ENCODE assay signal across 8 cellular contexts in genomic region chr3:71725279-71725991, GRCh38. TPM values are rescaled to one million over a fixed set of nuclear protein-coding genes. Genes with fewer than 3 reads are reported as not detected.
DNase-seq lines count a peak whose midpoint lies in the region; ATAC-seq, FAIRE-seq and TF ChIP-seq lines count a peak whose summit lies in the region.

Gene EIF4E3, minus strand, starts transcription at chr3:71725402. Its CDS starts 35 bp downstream, at chr3:71725367.

- peak within 1 kb of the TSS; percentile 94 for H3K4ac ChIP-seq in H1 (replicated peaks; ENCODE audit: insufficient read length, low read depth, low read length)

- H3K27me3 Mint-ChIP-seq in activated CD4-positive, alpha-beta T cell treated with anti-CD3 and anti-CD28 coated beads, Interleukin-2, amount 10 ng/mL, durations not matched to agents 7 days and 5 days: no peaks in the 10 kb centered on the region

- POLR2A ChIA-PET in activated CD4-positive, alpha-beta T cell treated with anti-CD3 and anti-CD28 coated beads, Interleukin-2, amount 10 ng/mL, durations not matched to agents 7 days and 5 days (lab: Charles Lee): no interaction called here
- POLR2A ChIA-PET in H1 (lab: Charles Lee; ENCODE audit: partially characterized antibody): no interaction called here

- peaks cover 38% of the 10 kb centered on the region for H3K27me3 ChIP-seq in HUES6 (ENCODE audit: control insufficient read depth, insufficient read depth, low read length)
- peaks cover 3 to 19% (median 16%) of the 10 kb centered on the region in 4 experiments for H3K27me3 ChIP-seq in H1 (replicated peaks in 1 of 4; ENCODE audit: control insufficient read depth in 3 of 4, extremely low read depth in 1 of 4, insufficient read depth in 3 of 4, low read length in 3 of 4)
- no peaks in the 10 kb centered on the region for H3K27me3 ChIP-seq in stomach

- TF ChIP-seq RAD21 in H1 (IDR thresholded peaks at IDR 0.05 in 1 of 2, conservative IDR thresholded peaks at IDR 0.05 in 1 of 2; ENCODE audit: low read depth in 2 of 2, low read length in 2 of 2): no peak

- H3K27ac Mint-ChIP-seq in activated CD4-positive, alpha-beta T cell treated with anti-CD3 and anti-CD28 coated beads, Interleukin-2, amount 10 ng/mL, durations not matched to agents 7 days and 5 days: peak within 1 kb of the TSS; percentile 95

- peak within 1 kb of the TSS; percentile 85 for H3K9ac ChIP-seq in HUES6 (ENCODE audit: low read length)
- H3K9ac ChIP-seq in H1 (replicated peaks in 1 of 4; ENCODE audit: extremely low read depth in 1 of 4, low read depth in 3 of 4, low read length in 3 of 4): peak within 1 kb of the TSS; percentile 35 to 95 (median 60); a peak in 6 of 7 replicates

- no peak within 1 kb of the TSS for H3K23ac ChIP-seq in H1 (ENCODE audit: insufficient read length)

- DNase-seq in AG09309 (ENCODE audit: low read depth) (no peak), H1 (ENCODE audit: low read depth in 1 of 2, low spot score in 2 of 2) (peak in 1 of 2 experiments; percentile 72), stomach (peak; percentile 44), T1000 (lab: John Stamatoyannopoulos, UW) (no peak)
- peak; percentile 27 for DNase-seq in activated CD4-positive, alpha-beta T cell treated with anti-CD3 and anti-CD28 coated beads, Interleukin-2, amount 10 ng/mL, durations not matched to agents 7 days and 5 days

- no peaks in the 10 kb centered on the region for H3K9me3 Mint-ChIP-seq in activated CD4-positive, alpha-beta T cell treated with anti-CD3 and anti-CD28 coated beads, Interleukin-2, amount 10 ng/mL, durations not matched to agents 7 days and 5 days

- H4K20me1 ChIP-seq in H1 (replicated peaks in 1 of 2; ENCODE audit: control insufficient read depth in 1 of 2, insufficient read depth in 2 of 2, low read length in 2 of 2): peaks cover 0 to 7% of the 10 kb centered on the region in 2 experiments

- no peak within 1 kb of the TSS for H3K56ac ChIP-seq in H1 (replicated peaks; ENCODE audit: insufficient read length, low read depth, low read length)

- no peak for TF ChIP-seq POLR2A in H1 (IDR thresholded peaks at IDR 0.05; ENCODE audit: control extremely low read depth in 1 of 2, low read depth in 2 of 2, low read length in 2 of 2)
- no peak for TF ChIP-seq POLR2A in stomach (IDR thresholded peaks at IDR 0.05)

- peak within 1 kb of the TSS; percentile 25; the same call in 1 of the 2 replicates for H2BK15ac ChIP-seq in H1 (ENCODE audit: low read length)

- H3K4me3 ChIP-seq in AG09309 (ENCODE audit: control insufficient read depth, low read depth, low read length): peak within 1 kb of the TSS; percentile 56
- peak within 1 kb of the TSS; percentile 96 for H3K4me3 ChIP-seq in HUES6 (ENCODE audit: low read depth, low read length)
- peak within 1 kb of the TSS; percentile 67 to 84 (median 76) for H3K4me3 ChIP-seq in H1 (ENCODE audit: extremely low read depth in 1 of 4, insufficient read depth in 2 of 4, low read depth in 3 of 4, low read length in 4 of 4)
- H3K4me3 ChIP-seq in mesodermal cell (ENCODE audit: extremely low read depth, insufficient read depth, low read length, poor library complexity, severe bottlenecking): peak within 1 kb of the TSS; percentile 46
- peak within 1 kb of the TSS; percentile 66 to 92 (median 89) for H3K4me3 ChIP-seq in stomach

- peak within 1 kb of the TSS; percentile 8; the same call in 1 of the 2 replicates for H2AFZ ChIP-seq in H1 (ENCODE audit: low read length)

- peaks cover 66% of the 10 kb centered on the region for H3K4me1 Mint-ChIP-seq in activated CD4-positive, alpha-beta T cell treated with anti-CD3 and anti-CD28 coated beads, Interleukin-2, amount 10 ng/mL, durations not matched to agents 7 days and 5 days

- H4K91ac ChIP-seq in H1 (replicated peaks; ENCODE audit: insufficient read length, low read length): peak within 1 kb of the TSS; percentile 57

- H3K23me2 ChIP-seq in H1 (ENCODE audit: low read depth, low read length): peaks cover 9% of the 10 kb centered on the region

- no peak for FAIRE-seq in H1 (lab: Jason Lieb, UNC)

- H3K4me3 Mint-ChIP-seq in activated CD4-positive, alpha-beta T cell treated with anti-CD3 and anti-CD28 coated beads, Interleukin-2, amount 10 ng/mL, durations not matched to agents 7 days and 5 days: peak within 1 kb of the TSS; percentile 93

- H3K18ac ChIP-seq in H1 (ENCODE audit: extremely low read depth, low read length): peak within 1 kb of the TSS; percentile 79

- H2BK12ac ChIP-seq in H1 (ENCODE audit: low read depth, low read length): peak within 1 kb of the TSS; percentile 96

- no peak within 1 kb of the TSS for H2BK5ac ChIP-seq in H1 (ENCODE audit: low read depth, low read length)

- peak within 1 kb of the TSS; percentile 77; the same call in 1 of the 2 replicates for H2BK20ac ChIP-seq in H1 (ENCODE audit: low read length)

- H3K79me1 ChIP-seq in H1 (ENCODE audit: low read depth, low read length): no peaks in the 10 kb centered on the region; the same call in 1 of the 2 replicates

- intact Hi-C loops in stomach (cut with DNase I; ENCODE audit: low total_unique reads): no loop called here

- peaks cover 40% of the 10 kb centered on the region for H3K36me3 Mint-ChIP-seq in activated CD4-positive, alpha-beta T cell treated with anti-CD3 and anti-CD28 coated beads, Interleukin-2, amount 10 ng/mL, durations not matched to agents 7 days and 5 days (ENCODE audit: low read depth)

- H2AK5ac ChIP-seq in H1 (ENCODE audit: low read depth, low read length): no peak within 1 kb of the TSS

- H4K8ac ChIP-seq in H1 (ENCODE audit: extremely low read depth, insufficient read depth, low read length): peak within 1 kb of the TSS; percentile 94

- no peak within 1 kb of the TSS for H2BK120ac ChIP-seq in H1 (replicated peaks; ENCODE audit: low read depth, low read length)

- no peaks in the 10 kb centered on the region for H3K36me3 ChIP-seq in HUES6 (ENCODE audit: control insufficient read depth, insufficient read depth, low read length)
- no peaks in the 10 kb centered on the region for H3K36me3 ChIP-seq in H1 (ENCODE audit: control insufficient read depth in 2 of 4, insufficient read depth in 4 of 4, low read length in 3 of 4)
- H3K36me3 ChIP-seq in mesodermal cell (ENCODE audit: control insufficient read depth, insufficient read depth, low read length): no peaks in the 10 kb centered on the region
- H3K36me3 ChIP-seq in stomach: no peaks in the 10 kb centered on the region

- CTCF ChIA-PET in activated CD4-positive, alpha-beta T cell treated with anti-CD3 and anti-CD28 coated beads, Interleukin-2, amount 10 ng/mL, durations not matched to agents 7 days and 5 days (lab: Charles Lee): interaction anchor here (1.4 kb wide), 1 partner anchor 21 kb away, joined by 3 read pairs; no protein-coding TSS in a partner anchor
- CTCF ChIA-PET in H1 (lab: Charles Lee; ENCODE audit: partially characterized antibody): interaction anchor here (0.5 to 3.4 kb wide), 2 partner anchors 14 to 1285 kb away, joined by 3 to 18 read pairs; no protein-coding TSS in a partner anchor

- ATAC-seq in GM19043 (IDR thresholded peaks at IDR 0.05; ENCODE audit: low read depth, unreplicated experiment): peak; percentile 52

- H4K5ac ChIP-seq in H1 (ENCODE audit: insufficient read length, low read depth, low read length): no peak within 1 kb of the TSS

- no peak for TF ChIP-seq EP300 in H1 (IDR thresholded peaks at IDR 0.05; ENCODE audit: borderline replicate concordance in 1 of 2, low read depth in 2 of 2, low read length in 2 of 2)
- TF ChIP-seq EP300 in stomach (IDR thresholded peaks at IDR 0.05): no peak

- H3K79me2 ChIP-seq in H1 (ENCODE audit: control insufficient read depth in 1 of 2, insufficient read depth in 2 of 2, low read length in 2 of 2): no peaks in the 10 kb centered on the region

- 6% methylated on average over 23 of the region's 77 CpGs; no CpG with 5 or more reads in 1 of the 2 experiments for WGBS in H1 (ENCODE audit: extremely low coverage in 1 of 2, insufficient coverage in 1 of 2, insufficient read length in 1 of 2, insufficient replicate concordance in 2 of 2, low coverage in 1 of 2, low lambda C conversion rate in 2 of 2, missing lambda C conversion rate in 1 of 2), 2 experiments
- WGBS in mesodermal cell (ENCODE audit: insufficient coverage in 2 of 2), 2 experiments: 5 to 6% methylated on average over 23 to 36 of the region's 77 CpGs
- 2 to 11% (median 4%) methylated on average over 13 to 75 of the region's 77 CpGs for WGBS in stomach, 5 donors

- H3K4me1 ChIP-seq in HUES6 (ENCODE audit: control insufficient read depth, insufficient read depth, low read length): peaks cover 25% of the 10 kb centered on the region
- peaks cover 8 to 24% (median 10%) of the 10 kb centered on the region in 4 experiments for H3K4me1 ChIP-seq in H1 (replicated peaks in 1 of 4; ENCODE audit: control insufficient read depth in 3 of 4, insufficient read depth in 4 of 4, low read length in 3 of 4)
- H3K4me1 ChIP-seq in mesodermal cell (ENCODE audit: control insufficient read depth, insufficient read depth, low read length, poor library complexity, severe bottlenecking): no peaks in the 10 kb centered on the region
- H3K4me1 ChIP-seq in stomach: peaks cover 20 to 53% (median 31%) of the 10 kb centered on the region in 4 donors

- no peaks in the 10 kb centered on the region for H3K9me3 ChIP-seq in HUES6 (ENCODE audit: control insufficient read depth, insufficient read depth, low read depth, low read length)
- no peaks in the 10 kb centered on the region for H3K9me3 ChIP-seq in H1 (ENCODE audit: insufficient read depth in 2 of 2, low read depth in 1 of 2, low read length in 1 of 2)
- H3K9me3 ChIP-seq in mesodermal cell (ENCODE audit: control insufficient read depth, low read length): no peaks in the 10 kb centered on the region
- H3K9me3 ChIP-seq in stomach: no peaks in the 10 kb centered on the region

- peak within 1 kb of the TSS; percentile 87 to 97 for H3K4me2 ChIP-seq in H1 (ENCODE audit: insufficient read depth in 1 of 2, low read depth in 2 of 2, low read length in 2 of 2)

- no peak within 1 kb of the TSS for H3K27ac ChIP-seq in HUES6 (ENCODE audit: low read depth, low read length)
- peak within 1 kb of the TSS; percentile 20; the same call in 1 of the 2 replicates for H3K27ac ChIP-seq in H1 (ENCODE audit: low read depth, low read length)
- no peak within 1 kb of the TSS for H3K27ac ChIP-seq in mesodermal cell (ENCODE audit: low read depth, low read length, severe bottlenecking)
- peak within 1 kb of the TSS; percentile 77 to 92 (median 86) for H3K27ac ChIP-seq in stomach

- TF ChIP-seq CTCF in AG09309 (IDR thresholded peaks at IDR 0.05; ENCODE audit: control insufficient read depth, insufficient read depth, low read depth, low read length, missing control alignments): no peak
- no peak for TF ChIP-seq CTCF in H1 (IDR thresholded peaks at IDR 0.05; ENCODE audit: control extremely low read depth in 1 of 3, insufficient read depth in 1 of 3, low read depth in 1 of 3, low read length in 3 of 3)
- no peak for TF ChIP-seq CTCF in stomach (IDR thresholded peaks at IDR 0.05)

- H3K14ac ChIP-seq in H1 (ENCODE audit: insufficient read length): no peak within 1 kb of the TSS

RNA-seq across cellular contexts. Expression of gene EIF4E3, which starts in this region (rescaled TPM):
- 10 to 100 TPM; 83.9 to 90.4 TPM for total RNA-seq in activated CD4-positive, alpha-beta T cell treated with anti-CD3 and anti-CD28 coated beads, Interleukin-2, amount 10 ng/mL, durations not matched to agents 7 days and 5 days
- 14.3 and 17.0 TPM in 2 replicates for total RNA-seq in H1 (2021; fragmentation: NEBNext Ultra II Directional; extraction: Animal tissue kit (Norgen Biotek cat#: 25700))
- 2.8 and 5.2 TPM in 2 replicates for polyA plus RNA-seq in H1 (2011; rRNA removed)
- 5.7 TPM for polyA plus RNA-seq in H1 (2011; cell fraction: cytosol; rRNA removed)
- 2.1 TPM for polyA plus RNA-seq in H1 (2011; cell fraction: nucleus; rRNA removed)
- 5.9 to 9.2 TPM (median 7.6 TPM) in 4 replicates for polyA plus RNA-seq in H1 (2012, experiment 1 of 2)
- 1.5 TPM for polyA plus RNA-seq in H1 (2012, experiment 2 of 2)
- polyA plus RNA-seq in H1 (2013, experiment 1 of 2): 11.6 TPM
- 13.6 TPM for polyA plus RNA-seq in H1 (2013, experiment 2 of 2)
- polyA minus RNA-seq in H1 (2011; rRNA and poly(A)+ RNA removed): 7.5 and 10.9 TPM in 2 replicates
- polyA minus RNA-seq in H1 (2011; cell fraction: cytosol; rRNA and poly(A)+ RNA removed): 3.6 TPM
- 5.7 TPM for polyA minus RNA-seq in H1 (2011; cell fraction: nucleus; rRNA and poly(A)+ RNA removed)
- polyA plus RNA-seq in mesodermal cell (2013, experiment 1 of 2): 5.1 TPM
- polyA plus RNA-seq in mesodermal cell (2013, experiment 2 of 2): 4.7 TPM
- total RNA-seq in stomach: 10 to 100 TPM in 4 of 5 donors, 1 to 10 TPM in 1; 4.1 to 25.9 (median 14.0) TPM
- 10 to 100 TPM in 2 of 3 donors, 1 to 10 TPM in 1; 7.9 to 15.9 (median 15.0) TPM for polyA plus RNA-seq in stomach

Comparison
In these comparisons a context has a peak if more than half of its experiments do, and no peak if none do; other contexts are left out.
1. DNase-seq: peak in activated CD4-positive, alpha-beta T cell treated with anti-CD3 and anti-CD28 coated beads, Interleukin-2, amount 10 ng/mL, durations not matched to agents 7 days and 5 days (single experiment) and stomach (single experiment); none in AG09309 (single experiment) and T1000 (single experiment).
2. H3K4me3 ChIP-seq: peak in every context shown above with its lines; median percentile 96 in HUES6; 89 in stomach; 76 in H1; 56 in AG09309; 46 in mesodermal cell.
3. H3K27ac ChIP-seq: peak in H1 (single experiment) and stomach (5 of 5); none in HUES6 (single experiment) and mesodermal cell (single experiment).